In the genomic region with DNA sequence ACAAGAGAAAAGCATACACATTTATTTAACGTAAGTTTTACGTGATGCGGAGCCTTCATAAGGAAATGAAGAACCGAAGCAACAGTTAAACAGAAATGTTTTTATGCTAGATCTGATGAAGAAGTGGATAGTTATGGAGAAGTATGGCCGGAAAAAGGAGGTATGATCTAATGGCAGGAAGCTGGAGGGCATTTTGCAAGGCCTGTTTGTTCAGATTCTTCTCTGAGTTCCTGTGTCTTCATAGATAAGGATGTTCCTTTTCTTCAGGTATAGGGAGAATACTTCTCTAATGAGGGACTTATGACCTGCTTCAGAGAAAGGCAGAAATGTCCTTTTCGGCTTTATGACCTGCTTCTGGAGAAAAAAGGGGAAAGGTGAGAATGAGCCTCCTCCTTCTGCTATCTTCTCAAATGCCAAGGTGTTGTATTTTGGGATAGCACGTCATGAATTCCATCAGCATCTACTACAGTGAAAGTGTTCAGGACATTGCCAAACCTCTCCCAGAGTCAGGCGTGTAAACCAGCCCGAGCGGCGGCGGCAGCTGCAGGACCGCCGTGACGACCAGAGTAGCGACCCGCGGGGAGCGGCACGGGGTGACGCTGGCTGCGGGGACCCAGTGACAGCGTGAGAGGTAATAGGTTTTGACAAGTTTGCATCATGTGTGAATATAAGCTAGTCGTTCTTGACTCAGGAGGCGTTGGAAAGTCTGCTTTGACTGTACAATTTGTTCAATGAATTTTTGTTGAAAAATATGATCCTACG, we compare ENCODE assay signal across 1 cellular context.
A peak's percentile ranks its signal among the peaks of the same experiment; 100 is the strongest.
TF ChIP-seq lines count a peak whose summit lies in the region.

No MANE protein-coding gene starts in this region.

TF ChIP-seq in K562, 482 proteins besides CTCF, POLR2A, EP300 and RAD21 (continued from another document):
- TF ChIP-seq ZBTB34 (CRISPR knock-in tag; IDR thresholded peaks at IDR 0.05) (no peak), OTX1 (CRISPR knock-in tag; IDR thresholded peaks at IDR 0.05) (no peak), BMI1 (IDR thresholded peaks at IDR 0.05; ENCODE audit: low read length) (no peak), SRSF9 (IDR thresholded peaks at IDR 0.05; ENCODE audit: borderline replicate concordance, low read depth, low read length) (no peak), ZNF57 (CRISPR knock-in tag; IDR thresholded peaks at IDR 0.05) (no peak), ETV1 (tag; conservative IDR thresholded peaks at IDR 0.05; ENCODE audit: low read depth) (0 out of 2 replicates have a peak, but pooled peaks have one; percentile 9), TSHZ1 (CRISPR knock-in tag; IDR thresholded peaks at IDR 0.05) (no peak), TCF3 (CRISPR knock-in tag; IDR thresholded peaks at IDR 0.05) (peak; percentile 40; the same call in 1 of the 2 replicates), EGR1 (conservative IDR thresholded peaks at IDR 0.05) (no peak), SIN3B (IDR thresholded peaks at IDR 0.05; ENCODE audit: low read depth) (no peak), CBFA2T3 (IDR thresholded peaks at IDR 0.05) (peak; percentile 37), TAL1 (IDR thresholded peaks at IDR 0.05) (peak; percentile 28), RNF2 (IDR thresholded peaks at IDR 0.05) (no peak), ZNF316 (IDR thresholded peaks at IDR 0.05) (no peak), ZNF133 (CRISPR knock-in tag; IDR thresholded peaks at IDR 0.05) (no peak), FOXM1 (IDR thresholded peaks at IDR 0.05; ENCODE audit: low read depth) (no peak), FOXM1 (CRISPR knock-in tag; IDR thresholded peaks at IDR 0.05; ENCODE audit: low read depth) (no peak), MXD1 (CRISPR knock-in tag; IDR thresholded peaks at IDR 0.05; ENCODE audit: borderline replicate concordance, poor library complexity, severe bottlenecking) (no peak), LARP7 (IDR thresholded peaks at IDR 0.05) (no peak), TCF7L2 (IDR thresholded peaks at IDR 0.05; ENCODE audit: low read depth, low read length) (no peak), SMAD4 (CRISPR knock-in tag; conservative IDR thresholded peaks at IDR 0.05) (no peak)
- TF ChIP-seq, protein P1, sequence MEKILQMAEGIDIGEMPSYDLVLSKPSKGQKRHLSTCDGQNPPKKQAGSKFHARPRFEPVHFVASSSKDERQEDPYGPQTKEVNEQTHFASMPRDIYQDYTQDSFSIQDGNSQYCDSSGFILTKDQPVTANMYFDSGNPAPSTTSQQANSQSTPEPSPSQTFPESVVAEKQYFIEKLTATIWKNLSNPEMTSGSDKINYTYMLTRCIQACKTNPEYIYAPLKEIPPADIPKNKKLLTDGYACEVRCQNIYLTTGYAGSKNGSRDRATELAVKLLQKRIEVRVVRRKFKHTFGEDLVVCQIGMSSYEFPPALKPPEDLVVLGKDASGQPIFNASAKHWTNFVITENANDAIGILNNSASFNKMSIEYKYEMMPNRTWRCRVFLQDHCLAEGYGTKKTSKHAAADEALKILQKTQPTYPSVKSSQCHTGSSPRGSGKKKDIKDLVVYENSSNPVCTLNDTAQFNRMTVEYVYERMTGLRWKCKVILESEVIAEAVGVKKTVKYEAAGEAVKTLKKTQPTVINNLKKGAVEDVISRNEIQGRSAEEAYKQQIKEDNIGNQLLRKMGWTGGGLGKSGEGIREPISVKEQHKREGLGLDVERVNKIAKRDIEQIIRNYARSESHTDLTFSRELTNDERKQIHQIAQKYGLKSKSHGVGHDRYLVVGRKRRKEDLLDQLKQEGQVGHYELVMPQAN (IDR thresholded peaks at IDR 0.05; ENCODE audit: borderline replicate concordance), result no peak
- TF ChIP-seq, protein P2, sequence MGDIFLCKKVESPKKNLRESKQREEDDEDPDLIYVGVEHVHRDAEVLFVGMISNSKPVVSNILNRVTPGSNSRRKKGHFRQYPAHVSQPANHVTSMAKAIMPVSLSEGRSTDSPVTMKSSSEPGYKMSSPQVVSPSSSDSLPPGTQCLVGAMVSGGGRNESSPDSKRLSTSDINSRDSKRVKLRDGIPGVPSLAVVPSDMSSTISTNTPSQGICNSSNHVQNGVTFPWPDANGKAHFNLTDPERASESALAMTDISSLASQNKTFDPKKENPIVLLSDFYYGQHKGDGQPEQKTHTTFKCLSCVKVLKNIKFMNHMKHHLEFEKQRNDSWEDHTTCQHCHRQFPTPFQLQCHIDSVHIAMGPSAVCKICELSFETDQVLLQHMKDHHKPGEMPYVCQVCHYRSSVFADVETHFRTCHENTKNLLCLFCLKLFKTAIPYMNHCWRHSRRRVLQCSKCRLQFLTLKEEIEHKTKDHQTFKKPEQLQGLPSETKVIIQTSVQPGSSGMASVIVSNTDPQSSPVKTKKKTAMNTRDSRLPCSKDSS (IDR thresholded peaks at IDR 0.05; ENCODE audit: low read depth, partially characterized antibody), result no peak
TF ChIP-seq in K562: peak in this region for 4.
